41 cellular contexts compared by ENCODE assay signal in genomic region chr5:58447231-58447630, GRCh38. TPM values are rescaled to one million over a fixed set of nuclear protein-coding genes. Genes with fewer than 3 reads are reported as not detected.
DNase-seq lines count a peak whose midpoint lies in the region; ATAC-seq and TF ChIP-seq lines count a peak whose summit lies in the region.
"Had no signal": no experiment of that assay in that cellular context is flagged by ENCODE, and none has a peak within 500 bp of the region (broad histone marks: within the 10 kb centered on the region; RNA-seq: fewer than 3 reads in every experiment).

No MANE protein-coding gene starts in this region.

- H2BK120ac ChIP-seq in mesenchymal stem cell (ENCODE audit: low read depth, low read length): no peak overlapping the region

- WGBS in SK-N-SH (ENCODE audit: low lambda C conversion rate): 36% methylated on average over 1 of the region's 1 CpG
- WGBS in mesenchymal stem cell: 43% methylated on average over 1 of the region's 1 CpG

- H3F3A ChIP-seq in SK-N-SH (replicated peaks; ENCODE audit: insufficient read depth): peaks cover 26% of the 10 kb centered on the region

- H3K27ac ChIP-seq in SK-N-SH (ENCODE audit: low read depth in 2 of 2, low read length in 1 of 2) (peak overlapping the region in 1 of 2 experiments; percentile 43; a peak in 2 of 4 replicates), mesenchymal stem cell (ENCODE audit: low read length, poor library complexity, severe bottlenecking) (peak overlapping the region; percentile 59)
- H3K27ac ChIP-seq: 22Rv1, cardiac muscle cell, epithelial cell of prostate, Peyer's patch, right lobe of liver, tibial nerve, VCaP had no signal

- H2BK12ac ChIP-seq in mesenchymal stem cell (ENCODE audit: low read length in 2 of 2): no peak overlapping the region

- H4K91ac ChIP-seq in mesenchymal stem cell (ENCODE audit: low read length): no peak overlapping the region

- no peak overlapping the region for H3K4ac ChIP-seq in mesenchymal stem cell (ENCODE audit: low read depth in 1 of 2, low read length in 2 of 2)

- H3K79me1 ChIP-seq in mesenchymal stem cell (replicated peaks; ENCODE audit: low read length, poor library complexity, severe bottlenecking): no peaks in the 10 kb centered on the region

- CTCF ChIA-PET in SK-N-SH (lab: Yijun Ruan, JAX): interaction anchor here (1.2 to 6.9 kb wide), 4 partner anchors 13 to 1149 kb away, joined by 3 to 45 read pairs (median 4); partner anchors contain the start of gene PLK2

- H3K4me2 ChIP-seq in SK-N-SH: no peak overlapping the region
- H3K4me2 ChIP-seq in mesenchymal stem cell (ENCODE audit: low read length, poor library complexity, severe bottlenecking): no peak overlapping the region

- H2AFZ ChIP-seq in SK-N-SH (ENCODE audit: low read depth): no peak overlapping the region
- H2AFZ ChIP-seq in mesenchymal stem cell (ENCODE audit: low read depth, low read length): no peak overlapping the region

- H4K20me1 ChIP-seq in SK-N-SH (ENCODE audit: insufficient read depth): no peaks in the 10 kb centered on the region

- H3K9me2 ChIP-seq in SK-N-SH: no peaks in the 10 kb centered on the region

- H2BK15ac ChIP-seq in mesenchymal stem cell (ENCODE audit: low read depth, poor library complexity, severe bottlenecking): no peak overlapping the region

- in situ Hi-C loops in astrocyte of the spinal cord (cut with HindIII; ENCODE audit: low sequenced_read_pairs): no loop called here

- H3K27me3 ChIP-seq in SK-N-SH (ENCODE audit: insufficient read depth): no peaks in the 10 kb centered on the region
- no peaks in the 10 kb centered on the region for H3K27me3 ChIP-seq in mesenchymal stem cell (ENCODE audit: control insufficient read depth in 1 of 2, insufficient read depth in 1 of 2, low read length in 2 of 2)
- H3K27me3 ChIP-seq: cardiac muscle cell, Peyer's patch, right lobe of liver, tibial nerve had no signal

- TF ChIP-seq RAD21 in SK-N-SH (IDR thresholded peaks at IDR 0.05; ENCODE audit: low read length): no peak

- H3K9ac ChIP-seq in SK-N-SH (no peak overlapping the region), mesenchymal stem cell (ENCODE audit: low read length) (peak overlapping the region; percentile 44)

- no peak for TF ChIP-seq EP300 in SK-N-SH (IDR thresholded peaks at IDR 0.05; ENCODE audit: borderline replicate concordance in 1 of 2, low read depth in 1 of 2, low read length in 1 of 2)

- no peaks in the 10 kb centered on the region for H3K9me3 Mint-ChIP-seq in glutamatergic neuron (ENCODE audit: unreplicated experiment)
- H3K9me3 Mint-ChIP-seq: activated naive CD4-positive, alpha-beta T cell treated with anti-CD3 and anti-CD28 coated beads, Interleukin-2, amount 10 ng/mL, durations not matched to agents 7 days and 5 days; activated T-helper 1 cell treated with anti-CD3 and anti-CD28 coated beads, Interleukin-12 subunit alpha, Interleukin-12 subunit beta, Interleukin-2, Interleukin-4 antibody, amounts not matched to agents 30 ng/mL and 10 ng/mL and 1 ng/mL, durations not matched to agents 14 hours and 24 hours and 36 hours had no signal

- no peaks in the 10 kb centered on the region for H3K36me3 ChIP-seq in SK-N-SH (replicated peaks in 1 of 2; ENCODE audit: control insufficient read depth in 1 of 2, insufficient read depth in 2 of 2, low read length in 1 of 2)
- peaks cover 0 to 9% of the 10 kb centered on the region in 2 experiments for H3K36me3 ChIP-seq in mesenchymal stem cell (ENCODE audit: control insufficient read depth in 1 of 2, insufficient read depth in 2 of 2, low read depth in 1 of 2, low read length in 2 of 2)
- H3K36me3 ChIP-seq: cardiac muscle cell, Peyer's patch, right lobe of liver had no signal

- no peaks in the 10 kb centered on the region for H3K4me1 Mint-ChIP-seq in glutamatergic neuron (ENCODE audit: low read depth, unreplicated experiment)
- H3K4me1 Mint-ChIP-seq: activated CD4-positive, alpha-beta T cell treated with anti-CD3 and anti-CD28 coated beads for 36 hours; activated naive CD4-positive, alpha-beta T cell treated with anti-CD3 and anti-CD28 coated beads, Interleukin-2, amount 10 ng/mL, durations not matched to agents 7 days and 5 days; CD4-positive, CD25-positive, alpha-beta regulatory T cell; naive thymus-derived CD4-positive, alpha-beta T cell had no signal

- H3K9me3 ChIP-seq in SK-N-SH: no peaks in the 10 kb centered on the region
- no peaks in the 10 kb centered on the region for H3K9me3 ChIP-seq in mesenchymal stem cell (ENCODE audit: control insufficient read depth, low read length)
- H3K9me3 ChIP-seq: Peyer's patch, right lobe of liver, tibial nerve had no signal

- H3K23ac ChIP-seq in mesenchymal stem cell (ENCODE audit: low read length in 2 of 2): no peak overlapping the region

- no peak overlapping the region for H2AK5ac ChIP-seq in mesenchymal stem cell (ENCODE audit: low read length, severe bottlenecking)

- H3K27ac Mint-ChIP-seq in glutamatergic neuron (ENCODE audit: unreplicated experiment): no peak overlapping the region
- H3K27ac Mint-ChIP-seq: activated CD4-positive, alpha-beta T cell treated with anti-CD3 and anti-CD28 coated beads for 36 hours; activated CD8-positive, alpha-beta T cell treated with anti-CD3 and anti-CD28 coated beads for 36 hours; activated naive CD4-positive, alpha-beta T cell treated with anti-CD3 and anti-CD28 coated beads, Interleukin-2, amount 10 ng/mL, durations not matched to agents 7 days and 5 days; activated T-helper 1 cell treated with anti-CD3 and anti-CD28 coated beads, Interleukin-12 subunit alpha, Interleukin-12 subunit beta, Interleukin-2, Interleukin-4 antibody, amounts not matched to agents 30 ng/mL and 10 ng/mL and 1 ng/mL, durations not matched to agents 14 hours and 24 hours and 36 hours; mesothelial cell of epicardium; naive thymus-derived CD4-positive, alpha-beta T cell; progenitor cell of endocrine pancreas had no signal

- peaks cover 2% of the 10 kb centered on the region for H3K27me3 Mint-ChIP-seq in glutamatergic neuron (ENCODE audit: unreplicated experiment)
- H3K27me3 Mint-ChIP-seq: progenitor cell of endocrine pancreas had no signal

- no peak overlapping the region for H2BK5ac ChIP-seq in mesenchymal stem cell (ENCODE audit: low read depth, low read length, poor library complexity, severe bottlenecking)

- DNase-seq in SK-N-SH (no peak), astrocyte of the spinal cord (ENCODE audit: low read depth, low spot score) (peak; percentile 57), mesenchymal stem cell (peak; percentile 25), glutamatergic neuron (no peak), NCI-H774 (lab: John Stamatoyannopoulos, UW) (no peak), NCI-H1417 treated with DMSO at 0.1 percent for 48 hours (lab: John Stamatoyannopoulos, UW) (no peak)
- DNase-seq: activated CD4-positive, alpha-beta T cell treated with anti-CD3 and anti-CD28 coated beads for 36 hours; activated CD8-positive, alpha-beta memory T cell treated with anti-CD3 and anti-CD28 coated beads, Interleukin-2, amount 50 U/mL, for 48 hours; activated CD8-positive, alpha-beta T cell treated with anti-CD3 and anti-CD28 coated beads for 36 hours; activated naive CD4-positive, alpha-beta T cell treated with anti-CD3 and anti-CD28 coated beads, Interleukin-2, amount 10 ng/mL, durations not matched to agents 7 days and 5 days; amygdala; Calu3; CD4-positive, CD25-positive, alpha-beta regulatory T cell; DMS79; effector CD4-positive, alpha-beta T cell; GOT3; head of caudate nucleus; KBM-7; kidney; naive thymus-derived CD4-positive, alpha-beta T cell; NCI-H1436 treated with DMSO at 0.1 percent for 48 hours; NCI-H2081 treated with DMSO at 0.1 percent for 48 hours; NCI-H2227 treated with DMSO at 0.1 percent for 48 hours; NCI-H526 treated with DMSO at 0.1 percent for 48 hours; Peyer's patch; right lobe of liver; SHP77 treated with DMSO at 0.1 percent for 48 hours; stimulated activated CD4-positive, alpha-beta T cell treated with anti-CD3 and anti-CD28 coated beads, Interleukin-4, amount 100 ng/mL, for 4 hours; SW 1271; T-helper 9 cell had no signal

- ATAC-seq in SK-N-SH treated with all-trans-retinoic acid at 6 μM for 48 hours (no peak; the same call in 1 of the 3 replicates), GM21390 (IDR thresholded peaks at IDR 0.05; ENCODE audit: unreplicated experiment) (no peak)
- ATAC-seq: activated CD4-positive, alpha-beta T cell treated with anti-CD3 and anti-CD28 coated beads for 36 hours; activated CD8-positive, alpha-beta T cell treated with anti-CD3 and anti-CD28 coated beads for 36 hours; naive thymus-derived CD4-positive, alpha-beta T cell; right lobe of liver had no signal

- no peak overlapping the region for H3K14ac ChIP-seq in mesenchymal stem cell (ENCODE audit: low read length in 2 of 2)

- H3K36me3 Mint-ChIP-seq in glutamatergic neuron (ENCODE audit: unreplicated experiment): peaks cover 3% of the 10 kb centered on the region
- H3K36me3 Mint-ChIP-seq: activated naive CD4-positive, alpha-beta T cell treated with anti-CD3 and anti-CD28 coated beads, Interleukin-2, amount 10 ng/mL, durations not matched to agents 7 days and 5 days; CD4-positive, CD25-positive, alpha-beta regulatory T cell had no signal

- H3K18ac ChIP-seq in mesenchymal stem cell (ENCODE audit: low read depth in 1 of 2, low read length in 2 of 2): no peak overlapping the region

- H4K8ac ChIP-seq in mesenchymal stem cell (ENCODE audit: low read length): no peak overlapping the region

- H3K4me1 ChIP-seq in SK-N-SH (ENCODE audit: control insufficient read depth in 1 of 2, insufficient read depth in 2 of 2, low read depth in 1 of 2, low read length in 1 of 2) (no peaks in the 10 kb centered on the region), mesenchymal stem cell (ENCODE audit: control insufficient read depth, insufficient read depth, low read depth, low read length) (peaks cover 3% of the 10 kb centered on the region)
- H3K4me1 ChIP-seq: Peyer's patch, right lobe of liver, tibial nerve had no signal

- TF ChIP-seq CTCF in SK-N-SH (IDR thresholded peaks at IDR 0.05) (no peak), astrocyte of the spinal cord (IDR thresholded peaks at IDR 0.05; ENCODE audit: low read depth, low read length) (no peak), glutamatergic neuron (IDR thresholded peaks at IDR 0.05; ENCODE audit: partially characterized antibody, unreplicated experiment) (no peak)

- H3K79me2 ChIP-seq in SK-N-SH (ENCODE audit: insufficient read depth): no peaks in the 10 kb centered on the region

- POLR2A ChIA-PET in SK-N-SH (lab: Yijun Ruan, JAX): no interaction called here

- no peak overlapping the region for H3K4me3 Mint-ChIP-seq in glutamatergic neuron (ENCODE audit: unreplicated experiment)
- H3K4me3 Mint-ChIP-seq: activated CD4-positive, alpha-beta T cell treated with anti-CD3 and anti-CD28 coated beads for 36 hours; activated CD8-positive, alpha-beta T cell treated with anti-CD3 and anti-CD28 coated beads for 36 hours; activated naive CD4-positive, alpha-beta T cell treated with anti-CD3 and anti-CD28 coated beads, Interleukin-2, amount 10 ng/mL, durations not matched to agents 7 days and 5 days; activated T-helper 1 cell treated with anti-CD3 and anti-CD28 coated beads, Interleukin-12 subunit alpha, Interleukin-12 subunit beta, Interleukin-2, Interleukin-4 antibody, amounts not matched to agents 30 ng/mL and 10 ng/mL and 1 ng/mL, durations not matched to agents 14 hours and 24 hours and 36 hours; CD4-positive, CD25-positive, alpha-beta regulatory T cell; mesothelial cell of epicardium; naive thymus-derived CD4-positive, alpha-beta T cell had no signal

- H3K4me3 ChIP-seq in SK-N-SH (ENCODE audit: low read depth in 2 of 2, low read length in 1 of 2): no peak overlapping the region
- H3K4me3 ChIP-seq in astrocyte of the spinal cord (ENCODE audit: low read depth, low read length): no peak overlapping the region
- no peak overlapping the region for H3K4me3 ChIP-seq in mesenchymal stem cell (ENCODE audit: insufficient read depth in 1 of 2, low read depth in 1 of 2, low read length in 2 of 2)
- H3K4me3 ChIP-seq: cardiac muscle cell, Peyer's patch, right lobe of liver, tibial nerve had no signal

RNA-seq across cellular contexts. Expression of gene PLK2, which starts 12.7 kb away (rescaled TPM):
- polyA plus RNA-seq in SK-N-SH (2012; rRNA removed): 157 and 225 TPM in 2 replicates
- 138 and 149 TPM in 2 replicates for polyA plus RNA-seq in SK-N-SH (2012; cell fraction: cytosol; rRNA removed)
- polyA plus RNA-seq in SK-N-SH (2012; cell fraction: nucleus; rRNA removed): 480 and 571 TPM in 2 replicates
- polyA plus RNA-seq in mesenchymal stem cell (2013, experiment 1 of 2): 185 TPM
- polyA plus RNA-seq in mesenchymal stem cell (2013, experiment 2 of 2): 180 TPM
- total RNA-seq in glutamatergic neuron (ENCODE audit: unreplicated experiment): 7.8 TPM

RNA-seq across cellular contexts. Expression of gene GAPT, which starts 44.0 kb away (rescaled TPM):
- not detected in 2 replicates for polyA plus RNA-seq in SK-N-SH (2012; rRNA removed)
- not detected in 2 replicates for polyA plus RNA-seq in SK-N-SH (2012; cell fraction: cytosol; rRNA removed)
- polyA plus RNA-seq in SK-N-SH (2012; cell fraction: nucleus; rRNA removed): not detected in 2 replicates
- polyA plus RNA-seq in mesenchymal stem cell (2013, experiment 1 of 2): not detected
- polyA plus RNA-seq in mesenchymal stem cell (2013, experiment 2 of 2): not detected
- total RNA-seq in glutamatergic neuron (ENCODE audit: unreplicated experiment): not detected
- total RNA-seq: activated CD4-positive, alpha-beta T cell treated with anti-CD3 and anti-CD28 coated beads for 36 hours; activated CD8-positive, alpha-beta T cell treated with anti-CD3 and anti-CD28 coated beads for 36 hours; activated T-helper 1 cell treated with anti-CD3 and anti-CD28 coated beads, Interleukin-12 subunit alpha, Interleukin-12 subunit beta, Interleukin-2, Interleukin-4 antibody, amounts not matched to agents 30 ng/mL and 10 ng/mL and 1 ng/mL, durations not matched to agents 14 hours and 24 hours and 36 hours; Calu3; cardiac muscle cell; fibroblast of villous mesenchyme; progenitor cell of endocrine pancreas had no signal
- polyA plus RNA-seq: cardiac muscle cell had no signal

Comparison
In these comparisons a context has a peak if more than half of its experiments do, and no peak if none do; other contexts are left out.
1. DNase-seq: peak in astrocyte of the spinal cord (single experiment) and mesenchymal stem cell (single experiment); none in SK-N-SH (single experiment), glutamatergic neuron (single experiment), NCI-H774 (single experiment) and NCI-H1417 treated with DMSO at 0.1 percent for 48 hours (single experiment).